ENCODE assay signal across 13 cellular contexts in genomic region chr17:45302220-45302619, GRCh38. TPM values are rescaled to one million over a fixed set of nuclear protein-coding genes. Genes with fewer than 3 reads are reported as not detected.
A peak's percentile ranks its signal among the peaks of the same experiment; 100 is the strongest.
DNase-seq lines count a peak whose midpoint lies in the region; ATAC-seq, FAIRE-seq and TF ChIP-seq lines count a peak whose summit lies in the region.
"Not testable (repeated sequence)": the region's sequence is repeated elsewhere in the genome, so short reads cannot be mapped to it uniquely, and the experiment has no call there.
"Had no signal": no experiment of that assay in that cellular context is flagged by ENCODE, and none has a peak within 500 bp of the region (broad histone marks: within the 10 kb centered on the region; RNA-seq: fewer than 3 reads in every experiment).

No MANE protein-coding gene starts in this region.

- H3K36me3 ChIP-seq in GM23248 (ENCODE audit: low read depth), result not testable (repeated sequence)
- H3K36me3 ChIP-seq in RWPE2 (ENCODE audit: low read depth) (peaks cover 36% of the 10 kb centered on the region), keratinocyte (ENCODE audit: control insufficient read depth in 2 of 2, extremely low read depth in 1 of 2, insufficient read depth in 2 of 2, low read length in 2 of 2) (peaks cover 5 to 17% of the 10 kb centered on the region in 2 experiments)

- peaks cover 88% of the 10 kb centered on the region for H3K36me3 Mint-ChIP-seq in activated T-helper 17 cell treated with anti-CD3 and anti-CD28 coated beads, Interleukin-2, amount 50 U/mL, for 72 hours (ENCODE audit: low read depth)
- peaks cover 57% of the 10 kb centered on the region for H3K36me3 Mint-ChIP-seq in dendritic cell treated with granulocyte-macrophage colony-stimulating factor and Interleukin-4, amounts not matched to agents 40 ng/mL and 50 ng/mL, for 4 days (ENCODE audit: low read depth)
- H3K36me3 Mint-ChIP-seq in nephron progenitor cell (ENCODE audit: low read depth), result not testable (repeated sequence)
- peaks cover 49% of the 10 kb centered on the region for H3K36me3 Mint-ChIP-seq in stimulated activated memory B cell treated with anti-CD40 and anti-IgM and Interleukin-4, amounts not matched to agents 10 μg/mL and 1 μg/mL and 100 μg/mL, for 72 hours

- H3K4me1 Mint-ChIP-seq in activated T-helper 17 cell treated with anti-CD3 and anti-CD28 coated beads, Interleukin-2, amount 50 U/mL, for 72 hours, result peaks cover 49% of the 10 kb centered on the region
- peaks cover 81% of the 10 kb centered on the region for H3K4me1 Mint-ChIP-seq in dendritic cell treated with granulocyte-macrophage colony-stimulating factor and Interleukin-4, amounts not matched to agents 40 ng/mL and 50 ng/mL, for 4 days (ENCODE audit: low read depth)
- H3K4me1 Mint-ChIP-seq in nephron progenitor cell, result peaks cover 42% of the 10 kb centered on the region
- peaks cover 86% of the 10 kb centered on the region for H3K4me1 Mint-ChIP-seq in stimulated activated memory B cell treated with anti-CD40 and anti-IgM and Interleukin-4, amounts not matched to agents 10 μg/mL and 1 μg/mL and 100 μg/mL, for 72 hours

- not testable (repeated sequence) for TF ChIP-seq CTCF in RWPE2 (IDR thresholded peaks at IDR 0.05; ENCODE audit: poor library complexity, severe bottlenecking); keratinocyte (optimal IDR thresholded peaks at IDR 0.05 in 1 of 3, IDR thresholded peaks at IDR 0.05 in 1 of 3, conservative IDR thresholded peaks at IDR 0.05 in 1 of 3; ENCODE audit: extremely low read depth in 1 of 3, insufficient read depth in 2 of 3, low read length in 3 of 3); nephron progenitor cell (IDR thresholded peaks at IDR 0.05)

- not testable (repeated sequence) for H4K20me1 ChIP-seq in GM23248 (ENCODE audit: insufficient read depth); keratinocyte (ENCODE audit: control insufficient read depth, extremely low read depth, insufficient read depth, low read length)

- H3K9ac ChIP-seq in GM23248, result peak overlapping the region; percentile 41
- H3K9ac ChIP-seq in keratinocyte (ENCODE audit: control insufficient read depth, extremely low read depth, insufficient read depth, low read length), result not testable (repeated sequence)

- H3F3A ChIP-seq in GM23248 (ENCODE audit: insufficient read depth), result peaks cover 79% of the 10 kb centered on the region

- peak overlapping the region; percentile 67 for H3K4me3 Mint-ChIP-seq in activated T-helper 17 cell treated with anti-CD3 and anti-CD28 coated beads, Interleukin-2, amount 50 U/mL, for 72 hours
- peak overlapping the region; percentile 6 for H3K4me3 Mint-ChIP-seq in dendritic cell treated with granulocyte-macrophage colony-stimulating factor and Interleukin-4, amounts not matched to agents 40 ng/mL and 50 ng/mL, for 4 days
- H3K4me3 Mint-ChIP-seq in nephron progenitor cell, result not testable (repeated sequence)
- H3K4me3 Mint-ChIP-seq in stimulated activated memory B cell treated with anti-CD40 and anti-IgM and Interleukin-4, amounts not matched to agents 10 μg/mL and 1 μg/mL and 100 μg/mL, for 72 hours, result peak overlapping the region; percentile 75

- not testable (repeated sequence) for ATAC-seq in RWPE2 (ENCODE audit: low read depth); activated T-helper 17 cell treated with anti-CD3 and anti-CD28 coated beads, Interleukin-2, amount 50 U/mL, for 72 hours (replicated peaks); stimulated activated memory B cell treated with anti-CD40 and anti-IgM and Interleukin-4, amounts not matched to agents 10 μg/mL and 1 μg/mL and 100 μg/mL, for 72 hours

- not testable (repeated sequence) for H3K9me3 ChIP-seq in GM23248 (ENCODE audit: low read depth); RWPE2 (ENCODE audit: severe bottlenecking); keratinocyte (ENCODE audit: control insufficient read depth, low read depth, low read length)

- FAIRE-seq in keratinocyte (lab: Jason Lieb, UNC), result not testable (repeated sequence)

- intact Hi-C loops in dendritic cell treated with granulocyte-macrophage colony-stimulating factor and Interleukin-4, amounts not matched to agents 40 ng/mL and 50 ng/mL, for 4 days (cut with micrococcal nuclease), result not testable (repeated sequence)

- not testable (repeated sequence) for DNase-seq in GM23248; RWPE2 (ENCODE audit: low spot score); keratinocyte (ENCODE audit: low read depth, low spot score); nephron progenitor cell

- peak overlapping the region; percentile 72 for H3K4me2 ChIP-seq in GM23248 (ENCODE audit: unreplicated experiment)
- H3K4me2 ChIP-seq in keratinocyte (ENCODE audit: control insufficient read depth, extremely low read depth, insufficient read depth, low read depth, low read length), result peak overlapping the region; percentile 65

- WGBS in GM23248 (ENCODE audit: low coverage in 1 of 2, low lambda C conversion rate in 2 of 2, missing lambda C conversion rate in 2 of 2), 2 experiments, result 37 to 41% methylated on average over 9 of the region's 9 CpGs

- peak overlapping the region; percentile 23 for H3K4me3 ChIP-seq in GM23248
- H3K4me3 ChIP-seq in RWPE2 (ENCODE audit: severe bottlenecking); keratinocyte (ENCODE audit: control insufficient read depth in 2 of 3, extremely low read depth in 1 of 3, insufficient read depth in 2 of 3, low read depth in 1 of 3, low read length in 3 of 3): not testable (repeated sequence)

- H3K27ac ChIP-seq in GM23248 (peak overlapping the region; percentile 69), RWPE2 (ENCODE audit: poor library complexity, severe bottlenecking) (peak overlapping the region; percentile 44), keratinocyte (ENCODE audit: control insufficient read depth, insufficient read depth, low read length) (peak overlapping the region; percentile 55)

- H3K9me3 Mint-ChIP-seq in activated T-helper 17 cell treated with anti-CD3 and anti-CD28 coated beads, Interleukin-2, amount 50 U/mL, for 72 hours; dendritic cell treated with granulocyte-macrophage colony-stimulating factor and Interleukin-4, amounts not matched to agents 40 ng/mL and 50 ng/mL, for 4 days; nephron progenitor cell; stimulated activated memory B cell treated with anti-CD40 and anti-IgM and Interleukin-4, amounts not matched to agents 10 μg/mL and 1 μg/mL and 100 μg/mL, for 72 hours: not testable (repeated sequence)

- H3K27me3 Mint-ChIP-seq in activated T-helper 17 cell treated with anti-CD3 and anti-CD28 coated beads, Interleukin-2, amount 50 U/mL, for 72 hours; dendritic cell treated with granulocyte-macrophage colony-stimulating factor and Interleukin-4, amounts not matched to agents 40 ng/mL and 50 ng/mL, for 4 days; nephron progenitor cell (ENCODE audit: low read depth, poor library complexity); stimulated activated memory B cell treated with anti-CD40 and anti-IgM and Interleukin-4, amounts not matched to agents 10 μg/mL and 1 μg/mL and 100 μg/mL, for 72 hours: not testable (repeated sequence)

- dilution Hi-C loops in keratinocyte (cut with MboI; ENCODE audit: extremely low pct_ligation_motif_present, low sequenced_read_pairs), result not testable (repeated sequence)

- not testable (repeated sequence) for H3K27me3 ChIP-seq in GM23248 (replicated peaks; ENCODE audit: insufficient read depth); RWPE2 (ENCODE audit: insufficient read depth, poor library complexity, severe bottlenecking); keratinocyte (ENCODE audit: control insufficient read depth, extremely low read depth, insufficient read depth, low read length)

- H3K4me1 ChIP-seq in GM23248 (ENCODE audit: insufficient read depth), result peaks cover 73% of the 10 kb centered on the region
- H3K4me1 ChIP-seq in RWPE2 (ENCODE audit: insufficient read depth, poor library complexity, severe bottlenecking), result peaks cover 46% of the 10 kb centered on the region
- peaks cover 48% of the 10 kb centered on the region for H3K4me1 ChIP-seq in keratinocyte (ENCODE audit: control insufficient read depth, extremely low read depth, insufficient read depth, low read length)

- peaks cover 10% of the 10 kb centered on the region for H3K9me1 ChIP-seq in keratinocyte (ENCODE audit: control insufficient read depth, extremely low read depth, insufficient read depth, low read length)

- H3K9me2 ChIP-seq in GM23248 (ENCODE audit: insufficient read depth), result not testable (repeated sequence)

- H3K79me2 ChIP-seq in GM23248 (ENCODE audit: insufficient read depth) (peaks cover 88% of the 10 kb centered on the region), keratinocyte (ENCODE audit: control insufficient read depth, insufficient read depth, low read length) (peaks cover 79% of the 10 kb centered on the region)

- not testable (repeated sequence) for H2AFZ ChIP-seq in GM23248; keratinocyte (ENCODE audit: control insufficient read depth, low read length)

- peak overlapping the region; percentile 58 for H3K27ac Mint-ChIP-seq in activated T-helper 17 cell treated with anti-CD3 and anti-CD28 coated beads, Interleukin-2, amount 50 U/mL, for 72 hours
- peak overlapping the region; percentile 89 for H3K27ac Mint-ChIP-seq in dendritic cell treated with granulocyte-macrophage colony-stimulating factor and Interleukin-4, amounts not matched to agents 40 ng/mL and 50 ng/mL, for 4 days
- peak overlapping the region; percentile 57 for H3K27ac Mint-ChIP-seq in nephron progenitor cell
- peak overlapping the region; percentile 83 for H3K27ac Mint-ChIP-seq in stimulated activated memory B cell treated with anti-CD40 and anti-IgM and Interleukin-4, amounts not matched to agents 10 μg/mL and 1 μg/mL and 100 μg/mL, for 72 hours

- in situ Hi-C loops in GM23248 (cut with MboI), result not testable (repeated sequence)

RNA-seq across cellular contexts. Expression of gene MAP3K14, which starts 14.6 kb away (rescaled TPM):
- total RNA-seq in GM23248 (2014; rRNA removed; shearing (Covaris generic)), result 3.0 and 4.2 TPM in 2 replicates
- polyA plus RNA-seq in GM23248 (2016; fragmentation: Nextera tagmentation; extraction: Ambion mirVana) (2.7 and 3.4 TPM in 2 replicates), keratinocyte (6.5 to 8.3 TPM (median 7.1 TPM) in 3 replicates)
- 10 to 100 TPM; 36.3 to 49.5 TPM for total RNA-seq in activated T-helper 17 cell treated with anti-CD3 and anti-CD28 coated beads, Interleukin-2, amount 50 U/mL, for 72 hours
- 2.8 TPM for polyA plus RNA-seq in keratinocyte (2011; ENCODE audit: low read depth)
- polyA plus RNA-seq in keratinocyte (2011; cell fraction: cytosol; rRNA removed), result 3.2 and 4.9 TPM in 2 replicates
- 16.6 and 20.8 TPM in 2 replicates for polyA plus RNA-seq in keratinocyte (2011; cell fraction: nucleus; rRNA removed)
- 3.3 and 5.9 TPM in 2 replicates for polyA plus RNA-seq in keratinocyte (2012; ENCODE audit: low replicate concordance)
- 5.0 to 7.3 TPM (median 6.0 TPM) in 3 replicates for polyA minus RNA-seq in keratinocyte
- 2.5 TPM for polyA minus RNA-seq in keratinocyte (2011; cell fraction: cytosol; rRNA and poly(A)+ RNA removed)
- 7.8 and 10.7 TPM in 2 replicates for polyA minus RNA-seq in keratinocyte (2011; cell fraction: nucleus; rRNA and poly(A)+ RNA removed)

RNA-seq across cellular contexts. Expression of gene SPATA32, which starts 40.3 kb away (rescaled TPM):
- total RNA-seq in GM23248 (2014; rRNA removed; shearing (Covaris generic)), result not detected in 2 replicates
- polyA plus RNA-seq in GM23248 (2016; fragmentation: Nextera tagmentation; extraction: Ambion mirVana) (not detected in 2 replicates), keratinocyte (0.05 TPM in 1 of 3 replicates, not detected in the others)
- under 1 TPM; 0.13 to 0.32 TPM for total RNA-seq in activated T-helper 17 cell treated with anti-CD3 and anti-CD28 coated beads, Interleukin-2, amount 50 U/mL, for 72 hours
- polyA plus RNA-seq in keratinocyte (2011; ENCODE audit: low read depth), result not detected
- polyA plus RNA-seq in keratinocyte (2011; cell fraction: cytosol; rRNA removed), result not detected in 2 replicates
- 0.07 TPM in 1 of 2 replicates, not detected in the other for polyA plus RNA-seq in keratinocyte (2011; cell fraction: nucleus; rRNA removed)
- not detected in 2 replicates for polyA plus RNA-seq in keratinocyte (2012; ENCODE audit: low replicate concordance)
- polyA minus RNA-seq in keratinocyte, result not detected in 3 replicates
- polyA minus RNA-seq in keratinocyte (2011; cell fraction: cytosol; rRNA and poly(A)+ RNA removed), result not detected
- polyA minus RNA-seq in keratinocyte (2011; cell fraction: nucleus; rRNA and poly(A)+ RNA removed), result not detected in 2 replicates
- total RNA-seq: H1, K562, lower leg skin, PC-3, pulmonary artery endothelial cell, SJSA1 had no signal
